In genomic region chr10:129277804-129278203, GRCh38 we compare ENCODE assay signal across 26 cellular contexts.
DNase-seq lines count a peak whose midpoint lies in the region; ATAC-seq, FAIRE-seq and TF ChIP-seq lines count a peak whose summit lies in the region.
"Had no signal": no experiment of that assay in that cellular context is flagged by ENCODE, and none has a peak within 500 bp of the region (broad histone marks: within the 10 kb centered on the region; RNA-seq: fewer than 3 reads in every experiment).

No MANE protein-coding gene starts in this region.

- peaks cover 6% of the 10 kb centered on the region for H3K9me3 Mint-ChIP-seq in nephron
- H3K9me3 Mint-ChIP-seq in osteocyte (ENCODE audit: unreplicated experiment): peaks cover 63% of the 10 kb centered on the region
- H3K9me3 Mint-ChIP-seq in WTC11: peaks cover 16% of the 10 kb centered on the region

- H3K9me3 ChIP-seq in K562 (replicated peaks; ENCODE audit: control insufficient read depth, insufficient read depth, low read depth, low read length): no peaks in the 10 kb centered on the region
- H3K9me3 ChIP-seq: A549, BE2C, HAP-1 had no signal

- in situ Hi-C loops in K562 (cut with MboI): no loop called here

- DNase-seq in Daoy (ENCODE audit: low read depth) (peak; percentile 82), K562 (ENCODE audit: extremely low read depth in 1 of 4, low spot score in 3 of 4) (no peak), urothelium cell line (ENCODE audit: low spot score) (peak; percentile 85), osteocyte (ENCODE audit: extremely low spot score, unreplicated experiment) (no peak), WTC11 (ENCODE audit: low spot score) (no peak), activated T-cell treated with anti-CD3 and anti-CD28 coated beads for 4 hours (no peak)
- DNase-seq: 8988T; ACHN; AML-193; BE2C; CD4-positive, alpha-beta T cell; CD8-positive, alpha-beta memory T cell; DMS 273 treated with DMSO at 0.1 percent for 48 hours; DND-41; GF-D8; GOT3; HFFc6 had no signal

- H3K27ac Mint-ChIP-seq in nephron (peak overlapping the region; percentile 40 to 82 (median 64)), osteocyte (ENCODE audit: unreplicated experiment) (no peak overlapping the region), WTC11 (no peak overlapping the region)
- H3K27ac Mint-ChIP-seq: CD14-positive monocyte; CD4-positive, alpha-beta T cell; CD8-positive, alpha-beta memory T cell; HFFc6 had no signal

- peaks cover 0 to 6% of the 10 kb centered on the region in 2 experiments; a peak in 2 of 5 replicates for H3K27me3 ChIP-seq in K562 (ENCODE audit: control insufficient read depth in 2 of 2, insufficient read depth in 2 of 2, low read length in 2 of 2)
- H3K27me3 ChIP-seq: BE2C; BLaER1 treated with 17β-estradiol and CSF1 and Interleukin-3, amounts not matched to agents 10 nM and 100 nM had no signal

- TF ChIP-seq EP300 in K562 (IDR thresholded peaks at IDR 0.05; ENCODE audit: low read length): no peak

- no peak for TF ChIP-seq RAD21 in K562 (CRISPR knock-in tag; conservative IDR thresholded peaks at IDR 0.05 in 1 of 2, IDR thresholded peaks at IDR 0.05 in 1 of 2)

- TF ChIP-seq POLR2A in K562 (conservative IDR thresholded peaks at IDR 0.05): no peak

- no peak for FAIRE-seq in K562 (lab: Jason Lieb, UNC)
- FAIRE-seq in urothelium cell line (lab: Jason Lieb, UNC): no peak
- FAIRE-seq: A549, D721Med, GM12891, GM18507, H54 had no signal

- no peak overlapping the region for H3K4me3 Mint-ChIP-seq in nephron
- no peak overlapping the region for H3K4me3 Mint-ChIP-seq in osteocyte (ENCODE audit: unreplicated experiment)
- H3K4me3 Mint-ChIP-seq in WTC11: no peak overlapping the region
- H3K4me3 Mint-ChIP-seq: CD14-positive monocyte; CD4-positive, alpha-beta T cell; CD8-positive, alpha-beta memory T cell; HFFc6 had no signal

- no peak overlapping the region for H2AFZ ChIP-seq in K562 (ENCODE audit: low read depth, low read length)

- ATAC-seq in K562: peak; percentile 62
- ATAC-seq in WTC11: no peak
- ATAC-seq: A549 had no signal

- POLR2A ChIA-PET in K562 (lab: Yijun Ruan, JAX): no interaction called here
- POLR2A ChIA-PET in WTC11 (lab: Charles Lee): no interaction called here

- intact Hi-C loops in K562 (cut with micrococcal nuclease): no loop called here

- no peak overlapping the region for H3K4me2 ChIP-seq in K562 (ENCODE audit: insufficient read depth, low read length)
- H3K4me2 ChIP-seq: A549; BLaER1 treated with 17β-estradiol and CSF1 and Interleukin-3, amounts not matched to agents 10 nM and 100 nM had no signal

- H3K27me3 Mint-ChIP-seq in nephron (ENCODE audit: low read depth) (no peaks in the 10 kb centered on the region), osteocyte (ENCODE audit: unreplicated experiment) (no peaks in the 10 kb centered on the region), WTC11 (ENCODE audit: low read depth) (no peaks in the 10 kb centered on the region)

- no peaks in the 10 kb centered on the region; the same call in 1 of the 2 replicates for H4K20me1 ChIP-seq in K562 (replicated peaks; ENCODE audit: control insufficient read depth, insufficient read depth, low read length)
- H4K20me1 ChIP-seq: BLaER1 treated with 17β-estradiol and CSF1 and Interleukin-3, amounts not matched to agents 10 nM and 100 nM had no signal

- no peaks in the 10 kb centered on the region for H3K9me1 ChIP-seq in K562 (ENCODE audit: control insufficient read depth, insufficient read depth, low read length)

- no peaks in the 10 kb centered on the region for H3K36me3 ChIP-seq in K562 (ENCODE audit: control insufficient read depth, insufficient read depth, low read length)
- H3K36me3 ChIP-seq: BE2C; BLaER1 treated with 17β-estradiol and CSF1 and Interleukin-3, amounts not matched to agents 10 nM and 100 nM; HAP-1 had no signal

- 0% methylated on average over 4 of the region's 15 CpGs for WGBS in K562 (ENCODE audit: insufficient coverage, low coverage, missing lambda C conversion rate)

- H3K79me2 ChIP-seq in K562 (ENCODE audit: control insufficient read depth, insufficient read depth, low read length): no peaks in the 10 kb centered on the region

- H3K9ac ChIP-seq in K562 (ENCODE audit: insufficient read depth in 1 of 2, low read depth in 2 of 2, low read length in 2 of 2): no peak overlapping the region
- H3K9ac ChIP-seq: BLaER1 treated with 17β-estradiol and CSF1 and Interleukin-3, amounts not matched to agents 10 nM and 100 nM had no signal

- H3K4me1 ChIP-seq in K562 (replicated peaks in 1 of 2; ENCODE audit: control insufficient read depth in 2 of 2, insufficient read depth in 2 of 2, low read length in 2 of 2): no peaks in the 10 kb centered on the region
- H3K4me1 ChIP-seq: A549, BE2C, HAP-1 had no signal

- TF ChIP-seq CTCF in K562 (IDR thresholded peaks at IDR 0.05 in 2 of 3, conservative IDR thresholded peaks at IDR 0.05 in 1 of 3; ENCODE audit: insufficient read depth in 2 of 3, low read depth in 1 of 3, low read length in 3 of 3): no peak
- TF ChIP-seq CTCF in nephron (IDR thresholded peaks at IDR 0.05; ENCODE audit: unreplicated experiment in 3 of 3): no peak
- no peak for TF ChIP-seq CTCF in osteocyte (IDR thresholded peaks at IDR 0.05)
- no peak for TF ChIP-seq CTCF in WTC11 (IDR thresholded peaks at IDR 0.05)

- H3K4me3 ChIP-seq in K562: no peak overlapping the region
- H3K4me3 ChIP-seq: A549; BLaER1 treated with 17β-estradiol and CSF1 and Interleukin-3, amounts not matched to agents 10 nM and 100 nM; HAP-1 had no signal

- BruUV-seq in K562 (replicated peaks; lab: Mats Ljungman, UMichigan): no TSS peak

- H3K4me1 Mint-ChIP-seq in nephron (peaks cover 76% of the 10 kb centered on the region), osteocyte (ENCODE audit: unreplicated experiment) (no peaks in the 10 kb centered on the region), WTC11 (peaks cover 7% of the 10 kb centered on the region)
- H3K4me1 Mint-ChIP-seq: CD14-positive monocyte had no signal

- no peaks in the 10 kb centered on the region for H3K36me3 Mint-ChIP-seq in nephron (ENCODE audit: low read depth)
- no peaks in the 10 kb centered on the region for H3K36me3 Mint-ChIP-seq in osteocyte (ENCODE audit: unreplicated experiment)
- peaks cover 3% of the 10 kb centered on the region for H3K36me3 Mint-ChIP-seq in WTC11
- H3K36me3 Mint-ChIP-seq: CD14-positive monocyte; CD8-positive, alpha-beta memory T cell had no signal

- no peak overlapping the region for H3K27ac ChIP-seq in K562 (ENCODE audit: extremely low read depth, low read depth, low read length)
- H3K27ac ChIP-seq: A549; BLaER1 treated with 17β-estradiol and CSF1 and Interleukin-3, amounts not matched to agents 10 nM and 100 nM had no signal

- CTCF ChIA-PET in K562 (lab: Yijun Ruan, JAX; ENCODE audit: low intra/inter-chr PET ratio) (no interaction called here), WTC11 (lab: Charles Lee) (no interaction called here)

TF ChIP-seq in K562, 482 proteins besides CTCF, POLR2A, EP300 and RAD21 (continues in another document):
- TF ChIP-seq ZBTB11 (CRISPR knock-in tag; IDR thresholded peaks at IDR 0.05) (peak in 2 of 3 experiments; percentile 77 to 91; a peak in 4 of 6 replicates), GTF2A2 (tag; IDR thresholded peaks at IDR 0.05) (no peak)

TF ChIP-seq in WTC11, 78 proteins besides CTCF, POLR2A, EP300 and RAD21:
- TF ChIP-seq SMAD4 (CRISPR knock-in tag; IDR thresholded peaks at IDR 0.05) (no peak), ZNF423 (CRISPR knock-in tag; IDR thresholded peaks at IDR 0.05) (no peak), ATF2 (CRISPR knock-in tag; IDR thresholded peaks at IDR 0.05; ENCODE audit: borderline replicate concordance, low read depth) (no peak), NR2C2 (CRISPR knock-in tag; IDR thresholded peaks at IDR 0.05) (no peak), GTF2I (CRISPR knock-in tag; conservative IDR thresholded peaks at IDR 0.05) (no peak), JAZF1 (CRISPR knock-in tag; IDR thresholded peaks at IDR 0.05) (no peak), FOXJ3 (CRISPR knock-in tag; IDR thresholded peaks at IDR 0.05; ENCODE audit: borderline replicate concordance) (no peak), NR1H2 (CRISPR knock-in tag; IDR thresholded peaks at IDR 0.05) (no peak), ZNF219 (CRISPR knock-in tag; IDR thresholded peaks at IDR 0.05; ENCODE audit: borderline replicate concordance) (no peak), ZBTB21 (CRISPR knock-in tag; IDR thresholded peaks at IDR 0.05; ENCODE audit: borderline replicate concordance) (no peak), TEAD1 (CRISPR knock-in tag; IDR thresholded peaks at IDR 0.05) (no peak), CREM (CRISPR knock-in tag; IDR thresholded peaks at IDR 0.05) (no peak), KAT7 (CRISPR knock-in tag; IDR thresholded peaks at IDR 0.05; ENCODE audit: borderline replicate concordance) (no peak), TP53 (CRISPR knock-in tag; IDR thresholded peaks at IDR 0.05) (no peak), SMAD3 (CRISPR knock-in tag; IDR thresholded peaks at IDR 0.05; ENCODE audit: borderline replicate concordance) (no peak), ZNF263 (CRISPR knock-in tag; IDR thresholded peaks at IDR 0.05; ENCODE audit: low read depth) (no peak), SP1 (CRISPR knock-in tag; conservative IDR thresholded peaks at IDR 0.05) (no peak), MAX (CRISPR knock-in tag; IDR thresholded peaks at IDR 0.05) (no peak)

Comparison
In these comparisons a context has a peak if more than half of its experiments do, and no peak if none do; other contexts are left out.
1. DNase-seq: peak in Daoy (single experiment) and urothelium cell line (single experiment); none in K562 (0 of 4), osteocyte (single experiment), WTC11 (single experiment) and activated T-cell treated with anti-CD3 and anti-CD28 coated beads for 4 hours (single experiment).
2. H3K27ac Mint-ChIP-seq: peak in nephron (3 of 3); none in osteocyte (single experiment) and WTC11 (single experiment).